8 cellular contexts compared by ENCODE assay signal in the genomic region with DNA sequence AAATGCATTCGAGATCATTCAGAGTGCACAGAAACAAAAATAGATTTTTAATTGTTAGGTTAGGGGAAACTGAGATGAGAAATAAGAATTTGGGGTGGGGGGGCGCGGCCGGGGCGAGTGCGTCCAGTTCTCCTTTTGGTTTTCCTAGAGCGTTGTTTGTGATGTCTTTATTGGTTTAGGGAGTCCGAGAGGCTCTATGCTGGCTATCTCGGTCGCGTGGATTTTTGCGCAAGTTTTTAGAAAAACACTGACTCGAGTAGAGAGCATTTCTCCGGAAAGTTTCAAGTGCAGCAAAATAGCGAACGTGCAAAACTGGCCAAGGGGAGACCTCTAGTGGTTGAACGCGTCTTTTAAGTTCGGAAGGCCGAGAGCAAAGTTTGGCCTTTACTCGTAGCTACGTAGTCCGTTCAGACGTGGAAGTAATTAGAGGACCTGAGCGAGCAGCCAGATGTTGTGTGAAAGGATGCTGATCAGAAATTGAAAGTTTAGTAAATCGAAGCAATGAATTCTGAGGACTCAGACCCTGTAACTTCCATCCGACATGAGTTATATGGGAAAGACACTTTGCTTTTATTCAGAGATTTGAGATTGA. TPM values are rescaled to one million over a fixed set of nuclear protein-coding genes. Genes with fewer than 3 reads are reported as not detected.
DNase-seq lines count a peak whose midpoint lies in the region; ATAC-seq and TF ChIP-seq lines count a peak whose summit lies in the region.

No MANE protein-coding gene starts in this region.

- POLR2A ChIA-PET in activated CD8-positive, alpha-beta T cell treated with anti-CD3 and anti-CD28 coated beads for 36 hours (lab: Charles Lee) = interaction anchor here (0.7 to 1.3 kb wide), 3 partner anchors 43 to 411 kb away, joined by 3 to 4 read pairs (median 3); no protein-coding TSS in a partner anchor

- DNase-seq in NCI-H748 treated with DMSO at 0.1 percent for 48 hours (lab: John Stamatoyannopoulos, UW) = peak; percentile 65
- peak; percentile 88 for DNase-seq in activated CD8-positive, alpha-beta T cell treated with anti-CD3 and anti-CD28 coated beads for 36 hours
- DNase-seq in effector memory CD4-positive, alpha-beta T cell = peak; percentile 57 to 69 (median 62)
- DNase-seq in lung microvascular endothelial cell (ENCODE audit: low read depth in 2 of 2) = peak; percentile 94 to 96
- peak; percentile 37 to 64 (median 64) for DNase-seq in stimulated activated CD4-positive, alpha-beta T cell treated with anti-CD3 and anti-CD28 coated beads, TNF-alpha, amount 100 ng/mL, for 4 hours (ENCODE audit: low read depth in 3 of 3)

- H3K27ac ChIP-seq in C4-2B = peak overlapping the region; percentile 72
- H3K27ac ChIP-seq in effector memory CD4-positive, alpha-beta T cell (ENCODE audit: insufficient read depth, low read length, poor library complexity, severe bottlenecking) = peak overlapping the region; percentile 72

- no peaks in the 10 kb centered on the region for H3K9me3 Mint-ChIP-seq in activated CD8-positive, alpha-beta T cell treated with anti-CD3 and anti-CD28 coated beads for 36 hours

- no peaks in the 10 kb centered on the region for H3K27me3 ChIP-seq in effector memory CD4-positive, alpha-beta T cell (replicated peaks; ENCODE audit: control insufficient read depth, insufficient read depth, low read length, poor library complexity, severe bottlenecking)

- peak overlapping the region; percentile 94 for H3K4me3 Mint-ChIP-seq in activated CD8-positive, alpha-beta T cell treated with anti-CD3 and anti-CD28 coated beads for 36 hours

- TF ChIP-seq CTCF in C4-2B (conservative IDR thresholded peaks at IDR 0.05) = peak; percentile 80
- TF ChIP-seq CTCF in activated CD8-positive, alpha-beta T cell treated with anti-CD3 and anti-CD28 coated beads for 36 hours (IDR thresholded peaks at IDR 0.05) = peak; percentile 59

- H3K36me3 Mint-ChIP-seq in activated CD8-positive, alpha-beta T cell treated with anti-CD3 and anti-CD28 coated beads for 36 hours (ENCODE audit: low read depth) = peaks cover 24% of the 10 kb centered on the region

- H3K36me3 ChIP-seq in effector memory CD4-positive, alpha-beta T cell (ENCODE audit: control insufficient read depth, insufficient read depth, low read length) = peaks cover 5% of the 10 kb centered on the region

- no peaks in the 10 kb centered on the region for H3K27me3 Mint-ChIP-seq in activated CD8-positive, alpha-beta T cell treated with anti-CD3 and anti-CD28 coated beads for 36 hours

- ATAC-seq in GM19324 (IDR thresholded peaks at IDR 0.05; ENCODE audit: low FRiP score, unreplicated experiment) (peak; percentile 58), HG03457 (IDR thresholded peaks at IDR 0.05; ENCODE audit: unreplicated experiment) (peak; percentile 46)
- ATAC-seq in activated CD8-positive, alpha-beta T cell treated with anti-CD3 and anti-CD28 coated beads for 36 hours = peak; percentile 73

- CTCF ChIA-PET in activated CD8-positive, alpha-beta T cell treated with anti-CD3 and anti-CD28 coated beads for 36 hours (lab: Charles Lee) = interaction anchor here (0.6 to 3.0 kb wide), 44 partner anchors 9 to 517 kb away, joined by 3 to 48 read pairs (median 3); a partner anchor contains a TSS

- peak overlapping the region; percentile 96 for H3K27ac Mint-ChIP-seq in activated CD8-positive, alpha-beta T cell treated with anti-CD3 and anti-CD28 coated beads for 36 hours

- peak overlapping the region; percentile 84 for H3K4me3 ChIP-seq in effector memory CD4-positive, alpha-beta T cell (ENCODE audit: insufficient read depth, low read depth, low read length, poor library complexity, severe bottlenecking)

- H3K4me1 ChIP-seq in effector memory CD4-positive, alpha-beta T cell (ENCODE audit: control insufficient read depth, insufficient read depth, low read length, poor library complexity, severe bottlenecking) = no peaks in the 10 kb centered on the region

- intact Hi-C loops in activated CD8-positive, alpha-beta T cell treated with anti-CD3 and anti-CD28 coated beads for 36 hours (cut with micrococcal nuclease) = loop anchor here (5.0 to 10.0 kb wide), 3 partner anchors 79 to 526 kb away; no protein-coding TSS in a partner anchor

- no peaks in the 10 kb centered on the region for H3K9me3 ChIP-seq in effector memory CD4-positive, alpha-beta T cell (ENCODE audit: control insufficient read depth, low read length)

- H3K4me1 Mint-ChIP-seq in activated CD8-positive, alpha-beta T cell treated with anti-CD3 and anti-CD28 coated beads for 36 hours (ENCODE audit: low read depth) = peaks cover 47% of the 10 kb centered on the region

RNA-seq across cellular contexts. Expression of a gene that starts 2.6 kb away (rescaled TPM):
- 10 to 100 TPM; 13.5 to 14.9 TPM for total RNA-seq in activated CD8-positive, alpha-beta T cell treated with anti-CD3 and anti-CD28 coated beads for 36 hours
- 33.9 and 36.8 TPM in 2 replicates for total RNA-seq in lung microvascular endothelial cell

Comparison
In these comparisons a context has a peak if more than half of its experiments do, and no peak if none do; other contexts are left out.
1. Peak in every context shown above with its lines: DNase-seq, ATAC-seq, H3K4me3 ChIP-seq and H3K27ac ChIP-seq.